In genomic region chr17:38864636-38865398, GRCh38 we compare ENCODE assay signal across 1 cellular context.
A peak's percentile ranks its signal among the peaks of the same experiment; 100 is the strongest.
TF ChIP-seq lines count a peak whose summit lies in the region.

No MANE protein-coding gene starts in this region.

TF ChIP-seq in HepG2, 621 proteins besides CTCF, POLR2A, EP300 and RAD21 (continued from another document and continues in another):
- TF ChIP-seq ARID4A (CRISPR knock-in tag; IDR thresholded peaks at IDR 0.05; ENCODE audit: borderline replicate concordance) (no peak), TGIF2 (CRISPR knock-in tag; IDR thresholded peaks at IDR 0.05) (peak; percentile 77; the same call in 1 of the 2 replicates), YEATS2 (CRISPR knock-in tag; IDR thresholded peaks at IDR 0.05; ENCODE audit: borderline replicate concordance) (peak; percentile 37; the same call in 1 of the 2 replicates), KLF11 (CRISPR knock-in tag; IDR thresholded peaks at IDR 0.05) (0 out of 2 replicates have a peak, but pooled peaks have one; percentile 30), RBAK (CRISPR knock-in tag; IDR thresholded peaks at IDR 0.05) (no peak), TFAP4 (IDR thresholded peaks at IDR 0.05; ENCODE audit: borderline replicate concordance, low read depth) (no peak), BHLHE40 (IDR thresholded peaks at IDR 0.05; ENCODE audit: low read length) (no peak), XRCC5 (optimal IDR thresholded peaks at IDR 0.05; ENCODE audit: low read length) (peak; percentile 36), GFI1 (CRISPR knock-in tag; IDR thresholded peaks at IDR 0.05; ENCODE audit: borderline replicate concordance) (no peak), FOSL1 (CRISPR knock-in tag; IDR thresholded peaks at IDR 0.05; ENCODE audit: borderline replicate concordance) (no peak), ZNF614 (CRISPR knock-in tag; IDR thresholded peaks at IDR 0.05; ENCODE audit: borderline replicate concordance) (no peak), TRIM24 (CRISPR knock-in tag; IDR thresholded peaks at IDR 0.05) (no peak), ZHX2 (IDR thresholded peaks at IDR 0.05; ENCODE audit: low read depth) (no peak), ZHX2 (CRISPR knock-in tag; IDR thresholded peaks at IDR 0.05; ENCODE audit: borderline replicate concordance) (no peak), NR2F2 (IDR thresholded peaks at IDR 0.05; ENCODE audit: borderline replicate concordance, low read depth) (no peak), ZNF672 (CRISPR knock-in tag; IDR thresholded peaks at IDR 0.05) (no peak), ZBTB37 (CRISPR knock-in tag; IDR thresholded peaks at IDR 0.05) (no peak), ZFP1 (CRISPR knock-in tag; IDR thresholded peaks at IDR 0.05) (no peak), ZNF782 (CRISPR knock-in tag; IDR thresholded peaks at IDR 0.05; ENCODE audit: borderline replicate concordance) (no peak), ZFP36L2 (CRISPR knock-in tag; IDR thresholded peaks at IDR 0.05) (no peak), MXI1 (IDR thresholded peaks at IDR 0.05; ENCODE audit: borderline replicate concordance, low read depth, low read length) (0 out of 3 replicates have a peak, but pooled peaks have one; percentile 33), SMYD3 (CRISPR knock-in tag; IDR thresholded peaks at IDR 0.05) (no peak), MIER2 (CRISPR knock-in tag; IDR thresholded peaks at IDR 0.05) (no peak), FOXO4 (CRISPR knock-in tag; conservative IDR thresholded peaks at IDR 0.05) (no peak), ZSCAN30 (CRISPR knock-in tag; IDR thresholded peaks at IDR 0.05) (no peak), HNRNPK (IDR thresholded peaks at IDR 0.05; ENCODE audit: low read depth, low read length, poor library complexity, severe bottlenecking) (no peak), ZNF296 (CRISPR knock-in tag; conservative IDR thresholded peaks at IDR 0.05) (no peak), ZNF740 (CRISPR knock-in tag; IDR thresholded peaks at IDR 0.05) (no peak), ZNF713 (CRISPR knock-in tag; IDR thresholded peaks at IDR 0.05) (no peak), SP1 (IDR thresholded peaks at IDR 0.05) (no peak), SP1 (CRISPR knock-in tag; IDR thresholded peaks at IDR 0.05) (no peak), SOX13 (IDR thresholded peaks at IDR 0.05) (no peak), SOX13 (CRISPR knock-in tag; conservative IDR thresholded peaks at IDR 0.05 in 1 of 2, IDR thresholded peaks at IDR 0.05 in 1 of 2) (no peak), ZBTB4 (CRISPR knock-in tag; IDR thresholded peaks at IDR 0.05; ENCODE audit: borderline replicate concordance) (no peak), IKZF1 (IDR thresholded peaks at IDR 0.05) (no peak), ZBTB25 (CRISPR knock-in tag; IDR thresholded peaks at IDR 0.05) (no peak), MTERF4 (CRISPR knock-in tag; IDR thresholded peaks at IDR 0.05) (no peak), HNF4A (CRISPR knock-in tag; IDR thresholded peaks at IDR 0.05) (no peak), ZNF343 (CRISPR knock-in tag; IDR thresholded peaks at IDR 0.05) (no peak), TAF1 (CRISPR knock-in tag; IDR thresholded peaks at IDR 0.05) (no peak), ZNF639 (CRISPR knock-in tag; conservative IDR thresholded peaks at IDR 0.05) (no peak), SAP130 (CRISPR knock-in tag; IDR thresholded peaks at IDR 0.05; ENCODE audit: low read depth) (peak; percentile 79), PHF21A (CRISPR knock-in tag; IDR thresholded peaks at IDR 0.05) (no peak)
